ENCODE assay signal across 1 cellular context in genomic region chr15:84235573-84235972, GRCh38. TPM values are rescaled to one million over a fixed set of nuclear protein-coding genes. Genes with fewer than 3 reads are reported as not detected.
"Had no signal": no experiment of that assay in that cellular context is flagged by ENCODE, and none has a peak within 500 bp of the region (broad histone marks: within the 10 kb centered on the region; RNA-seq: fewer than 3 reads in every experiment).

A gene with protein sequence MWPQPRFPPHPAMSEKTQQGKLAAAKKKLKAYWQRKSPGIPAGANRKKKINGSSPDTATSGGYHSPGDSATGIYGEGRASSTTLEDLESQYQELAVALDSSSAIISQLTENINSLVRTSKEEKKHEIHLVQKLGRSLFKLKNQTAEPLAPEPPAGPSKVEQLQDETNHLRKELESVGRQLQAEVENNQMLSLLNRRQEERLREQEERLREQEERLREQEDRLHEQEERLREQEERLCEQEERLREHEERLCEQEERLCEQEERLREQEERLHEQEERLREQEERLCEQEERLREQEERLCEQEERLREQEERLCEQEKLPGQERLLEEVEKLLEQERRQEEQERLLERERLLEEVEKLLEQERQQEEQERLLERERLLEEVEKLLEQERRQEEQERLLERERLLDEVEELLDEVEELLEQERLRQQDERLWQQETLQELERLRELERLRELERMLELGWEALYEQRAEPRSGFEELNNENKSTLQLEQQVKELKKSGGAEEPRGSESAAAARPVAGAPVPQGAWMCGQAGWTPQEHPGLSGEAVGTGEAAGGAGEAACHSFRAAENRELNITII (plus strand): TSS chr15:84235773. CDS start chr15:84235835, 62 bp downstream.

RNA-seq across cellular contexts. Expression of the gene that starts here (rescaled TPM):
- total RNA-seq: M059J had no signal
